14 cellular contexts compared by ENCODE assay signal in genomic region chr7:141844256-141844655, GRCh38. TPM values are rescaled to one million over a fixed set of nuclear protein-coding genes. Genes with fewer than 3 reads are reported as not detected.
"Had no signal": no experiment of that assay in that cellular context is flagged by ENCODE, and none has a peak within 500 bp of the region (broad histone marks: within the 10 kb centered on the region; RNA-seq: fewer than 3 reads in every experiment).

No MANE protein-coding gene starts in this region.

- H3K27ac Mint-ChIP-seq: activated CD4-positive, alpha-beta memory T cell treated with anti-CD3 and anti-CD28 coated beads, Interleukin-2, amount 10 ng/mL, durations not matched to agents 7 days and 5 days; activated naive CD8-positive, alpha-beta T cell; naive B cell had no signal

- H3K27me3 ChIP-seq: esophagus squamous epithelium, right atrium auricular region, thyroid gland, vagina had no signal

- H3K4me1 Mint-ChIP-seq: activated CD4-positive, alpha-beta memory T cell treated with anti-CD3 and anti-CD28 coated beads, Interleukin-2, amount 10 ng/mL, durations not matched to agents 7 days and 5 days; naive B cell had no signal

- H3K36me3 ChIP-seq: esophagus squamous epithelium, right atrium auricular region, thyroid gland, vagina had no signal

- DNase-seq: activated CD4-positive, alpha-beta memory T cell treated with anti-CD3 and anti-CD28 coated beads, Interleukin-2, amount 10 ng/mL, durations not matched to agents 7 days and 5 days; activated gamma-delta T cell; activated T-cell treated with anti-CD3 and anti-CD28 coated beads, Interleukin-2, amount 50 U/mL, for 48 hours; esophagus squamous epithelium; foreskin fibroblast; glutamatergic neuron; naive B cell; small intestine; thyroid gland had no signal

- H3K27me3 Mint-ChIP-seq: activated CD4-positive, alpha-beta memory T cell treated with anti-CD3 and anti-CD28 coated beads, Interleukin-2, amount 10 ng/mL, durations not matched to agents 7 days and 5 days; activated naive CD8-positive, alpha-beta T cell; naive B cell had no signal

- H3K4me3 ChIP-seq: esophagus squamous epithelium, lung, right atrium auricular region, thyroid gland, vagina had no signal

- H3K4me3 Mint-ChIP-seq: activated CD4-positive, alpha-beta memory T cell treated with anti-CD3 and anti-CD28 coated beads, Interleukin-2, amount 10 ng/mL, durations not matched to agents 7 days and 5 days; activated naive CD8-positive, alpha-beta T cell; naive B cell had no signal

RNA-seq across cellular contexts. Expression of gene PRSS37, which starts 3.0 kb away (rescaled TPM):
- total RNA-seq: activated CD4-positive, alpha-beta memory T cell treated with anti-CD3 and anti-CD28 coated beads, Interleukin-2, amount 10 ng/mL, durations not matched to agents 7 days and 5 days; esophagus squamous epithelium; lung; posterior vena cava; right atrium auricular region; thyroid gland; vagina had no signal
